In the genomic region with DNA sequence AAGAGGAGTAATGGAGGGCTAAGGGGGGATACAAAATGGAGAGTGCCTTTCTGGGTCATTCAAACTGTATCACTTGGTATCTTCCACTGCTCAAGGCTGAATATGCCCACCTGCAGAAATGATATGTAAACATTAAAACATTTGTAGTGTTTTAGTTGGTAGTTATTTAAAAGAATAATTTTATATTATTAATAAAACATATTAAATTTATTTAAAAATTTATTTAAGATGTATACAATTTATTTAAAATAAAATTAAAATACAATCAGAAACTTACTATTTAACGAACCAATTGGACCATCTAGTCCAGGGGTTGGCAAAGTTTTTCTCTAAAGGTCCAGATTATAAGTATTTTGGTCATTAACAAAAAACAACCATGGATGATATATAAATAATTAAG, we compare ENCODE assay signal across 31 cellular contexts.
"Had no signal": no experiment of that assay in that cellular context is flagged by ENCODE, and none has a peak within 500 bp of the region (broad histone marks: within the 10 kb centered on the region; RNA-seq: fewer than 3 reads in every experiment).

No MANE protein-coding gene starts in this region.

- H3K36me3 ChIP-seq: ascending aorta, breast epithelium, cardiac muscle cell, colonic mucosa, esophagus squamous epithelium had no signal

- H3K36me3 Mint-ChIP-seq: activated naive CD4-positive, alpha-beta T cell treated with anti-CD3 and anti-CD28 coated beads, Interleukin-2, amount 10 ng/mL, durations not matched to agents 7 days and 5 days; activated naive CD4-positive, alpha-beta T cell treated with anti-CD3 and anti-CD28 coated beads, Interleukin-2, amount 50 U/mL, for 72 hours; activated naive CD8-positive, alpha-beta T cell treated with anti-CD3 and anti-CD28 coated beads, Interleukin-2, amount 10 ng/mL, durations not matched to agents 7 days and 5 days; brain had no signal

- H3K27ac Mint-ChIP-seq: activated CD4-positive, alpha-beta memory T cell treated with anti-CD3 and anti-CD28 coated beads, Interleukin-2, amount 10 ng/mL, durations not matched to agents 7 days and 5 days; activated CD4-positive, alpha-beta T cell treated with anti-CD3 and anti-CD28 coated beads, Interleukin-2, amount 10 ng/mL, durations not matched to agents 7 days and 5 days; activated naive CD4-positive, alpha-beta T cell treated with anti-CD3 and anti-CD28 coated beads, Interleukin-2, amount 10 ng/mL, durations not matched to agents 7 days and 5 days; activated naive CD4-positive, alpha-beta T cell treated with anti-CD3 and anti-CD28 coated beads, Interleukin-2, amount 50 U/mL, for 72 hours; activated naive CD8-positive, alpha-beta T cell treated with anti-CD3 and anti-CD28 coated beads, Interleukin-2, amount 10 ng/mL, durations not matched to agents 7 days and 5 days; activated T-cell treated with anti-CD3 and anti-CD28 coated beads, Interleukin-2, amount 50 U/mL, for 24 hours; activated T-cell treated with anti-CD3 and anti-CD28 coated beads, Interleukin-2, amount 50 U/mL, for 72 hours; brain; T-helper 17 cell; T-helper 2 cell treated with Interferon-gamma antibody and Interleukin-4, amounts not matched to agents 5 μg/mL and 100 μg/mL, for 36 hours had no signal

- FAIRE-seq: endothelial cell of umbilical vein had no signal

- ATAC-seq: activated naive CD4-positive, alpha-beta T cell treated with anti-CD3 and anti-CD28 coated beads, Interleukin-2, amount 50 U/mL, for 72 hours; activated T-cell treated with anti-CD3 and anti-CD28 coated beads, Interleukin-2, amount 50 U/mL, for 72 hours; T-helper 17 cell had no signal

- H3K4me3 Mint-ChIP-seq: activated CD4-positive, alpha-beta memory T cell treated with anti-CD3 and anti-CD28 coated beads, Interleukin-2, amount 10 ng/mL, durations not matched to agents 7 days and 5 days; activated CD4-positive, alpha-beta T cell treated with anti-CD3 and anti-CD28 coated beads, Interleukin-2, amount 10 ng/mL, durations not matched to agents 7 days and 5 days; activated naive CD4-positive, alpha-beta T cell treated with anti-CD3 and anti-CD28 coated beads, Interleukin-2, amount 10 ng/mL, durations not matched to agents 7 days and 5 days; activated naive CD8-positive, alpha-beta T cell treated with anti-CD3 and anti-CD28 coated beads, Interleukin-2, amount 10 ng/mL, durations not matched to agents 7 days and 5 days; activated T-cell treated with anti-CD3 and anti-CD28 coated beads, Interleukin-2, amount 50 U/mL, for 24 hours; activated T-cell treated with anti-CD3 and anti-CD28 coated beads, Interleukin-2, amount 50 U/mL, for 72 hours; brain; T-helper 17 cell; T-helper 2 cell treated with Interferon-gamma antibody and Interleukin-4, amounts not matched to agents 5 μg/mL and 100 μg/mL, for 36 hours had no signal

- H3K9me3 ChIP-seq: ascending aorta, breast epithelium, colonic mucosa, esophagus squamous epithelium had no signal

- H3K27me3 ChIP-seq: ascending aorta, breast epithelium, cardiac muscle cell, colonic mucosa, esophagus squamous epithelium had no signal

- H3K4me1 Mint-ChIP-seq: activated CD4-positive, alpha-beta T cell treated with anti-CD3 and anti-CD28 coated beads, Interleukin-2, amount 10 ng/mL, durations not matched to agents 7 days and 5 days; activated naive CD4-positive, alpha-beta T cell treated with anti-CD3 and anti-CD28 coated beads, Interleukin-2, amount 10 ng/mL, durations not matched to agents 7 days and 5 days; activated naive CD8-positive, alpha-beta T cell treated with anti-CD3 and anti-CD28 coated beads, Interleukin-2, amount 10 ng/mL, durations not matched to agents 7 days and 5 days had no signal

- H3K4me3 ChIP-seq: ascending aorta, breast epithelium, cardiac muscle cell, colonic mucosa, esophagus squamous epithelium had no signal

- H3K9me3 Mint-ChIP-seq: activated CD4-positive, alpha-beta T cell treated with anti-CD3 and anti-CD28 coated beads, Interleukin-2, amount 10 ng/mL, durations not matched to agents 7 days and 5 days; activated naive CD4-positive, alpha-beta T cell treated with anti-CD3 and anti-CD28 coated beads, Interleukin-2, amount 10 ng/mL, durations not matched to agents 7 days and 5 days; activated naive CD4-positive, alpha-beta T cell treated with anti-CD3 and anti-CD28 coated beads, Interleukin-2, amount 50 U/mL, for 72 hours; activated naive CD8-positive, alpha-beta T cell treated with anti-CD3 and anti-CD28 coated beads, Interleukin-2, amount 10 ng/mL, durations not matched to agents 7 days and 5 days; T-helper 2 cell treated with Interferon-gamma antibody and Interleukin-4, amounts not matched to agents 5 μg/mL and 100 μg/mL, for 36 hours had no signal

- DNase-seq: activated CD4-positive, alpha-beta memory T cell treated with anti-CD3 and anti-CD28 coated beads, Interleukin-2, amount 10 ng/mL, durations not matched to agents 7 days and 5 days; activated CD4-positive, alpha-beta T cell treated with anti-CD3 and anti-CD28 coated beads for 1 hour; activated CD4-positive, alpha-beta T cell treated with anti-CD3 and anti-CD28 coated beads for 4 hours; activated CD4-positive, alpha-beta T cell treated with anti-CD3 and anti-CD28 coated beads, Interleukin-2, amount 10 ng/mL, durations not matched to agents 7 days and 5 days; activated CD4-positive, alpha-beta T cell treated with anti-CD3 and anti-CD28 coated beads, Interleukin-2, amount 50 U/mL, for 4 hours; activated CD8-positive, alpha-beta memory T cell treated with anti-CD3 and anti-CD28 coated beads, Interleukin-2, amount 50 U/mL, for 48 hours; activated gamma-delta T cell; activated naive CD4-positive, alpha-beta T cell; activated naive CD4-positive, alpha-beta T cell treated with anti-CD3 and anti-CD28 coated beads, Interleukin-2, amount 10 ng/mL, durations not matched to agents 7 days and 5 days; activated naive CD8-positive, alpha-beta T cell treated with anti-CD3 and anti-CD28 coated beads, Interleukin-2, amount 10 ng/mL, durations not matched to agents 7 days and 5 days; activated T-cell treated with anti-CD3 and anti-CD28 coated beads for 4 hours; activated T-cell treated with anti-CD3 and anti-CD28 coated beads, Interleukin-2, amount 50 U/mL, for 24 hours; activated T-cell treated with anti-CD3 and anti-CD28 coated beads, Interleukin-2, amount 50 U/mL, for 72 hours; central memory CD4-positive, alpha-beta T cell; cerebellar nuclear complex; colonic mucosa; effector CD8-positive, alpha-beta T cell; esophagus squamous epithelium; foreskin melanocyte; head of caudate nucleus; T-helper 1 cell; T-helper 17 cell; T1000 had no signal

- H3K4me1 ChIP-seq: ascending aorta, breast epithelium, colonic mucosa had no signal

- H3K27ac ChIP-seq: ascending aorta, breast epithelium, cardiac muscle cell, colonic mucosa, epithelial cell of prostate, esophagus squamous epithelium had no signal

- H3K27me3 Mint-ChIP-seq: activated CD4-positive, alpha-beta memory T cell treated with anti-CD3 and anti-CD28 coated beads, Interleukin-2, amount 10 ng/mL, durations not matched to agents 7 days and 5 days; activated naive CD8-positive, alpha-beta T cell treated with anti-CD3 and anti-CD28 coated beads, Interleukin-2, amount 10 ng/mL, durations not matched to agents 7 days and 5 days; brain had no signal
